Comparison of ENCODE assay signal across 1 cellular context in genomic region chr7:73890541-73891147, GRCh38.
TF ChIP-seq lines count a peak whose summit lies in the region.

No MANE protein-coding gene starts in this region.

TF ChIP-seq in HEK293, 187 proteins besides CTCF, POLR2A, EP300 and RAD21 (continues in another document):
- TF ChIP-seq, protein P1, sequence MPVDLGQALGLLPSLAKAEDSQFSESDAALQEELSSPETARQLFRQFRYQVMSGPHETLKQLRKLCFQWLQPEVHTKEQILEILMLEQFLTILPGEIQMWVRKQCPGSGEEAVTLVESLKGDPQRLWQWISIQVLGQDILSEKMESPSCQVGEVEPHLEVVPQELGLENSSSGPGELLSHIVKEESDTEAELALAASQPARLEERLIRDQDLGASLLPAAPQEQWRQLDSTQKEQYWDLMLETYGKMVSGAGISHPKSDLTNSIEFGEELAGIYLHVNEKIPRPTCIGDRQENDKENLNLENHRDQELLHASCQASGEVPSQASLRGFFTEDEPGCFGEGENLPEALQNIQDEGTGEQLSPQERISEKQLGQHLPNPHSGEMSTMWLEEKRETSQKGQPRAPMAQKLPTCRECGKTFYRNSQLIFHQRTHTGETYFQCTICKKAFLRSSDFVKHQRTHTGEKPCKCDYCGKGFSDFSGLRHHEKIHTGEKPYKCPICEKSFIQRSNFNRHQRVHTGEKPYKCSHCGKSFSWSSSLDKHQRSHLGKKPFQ (tag by site-specific recombination; IDR thresholded peaks at IDR 0.05): no peak
- TF ChIP-seq REPIN1 (tag by site-specific recombination; IDR thresholded peaks at IDR 0.05; ENCODE audit: low read depth): no peak
- no peak for TF ChIP-seq ZNF23 (tag by site-specific recombination; IDR thresholded peaks at IDR 0.05; ENCODE audit: borderline replicate concordance)
- no peak for TF ChIP-seq ATF2 (tag by site-specific recombination; IDR thresholded peaks at IDR 0.05; ENCODE audit: low read depth)
- TF ChIP-seq ZSCAN30 (tag by site-specific recombination; IDR thresholded peaks at IDR 0.05): no peak
- TF ChIP-seq ZNF112 (tag by site-specific recombination; IDR thresholded peaks at IDR 0.05): no peak
- TF ChIP-seq ZNF530 (tag by site-specific recombination; IDR thresholded peaks at IDR 0.05; ENCODE audit: low read depth): no peak
- TF ChIP-seq ZEB2 (tag by site-specific recombination; IDR thresholded peaks at IDR 0.05): no peak
- TF ChIP-seq, protein P2, sequence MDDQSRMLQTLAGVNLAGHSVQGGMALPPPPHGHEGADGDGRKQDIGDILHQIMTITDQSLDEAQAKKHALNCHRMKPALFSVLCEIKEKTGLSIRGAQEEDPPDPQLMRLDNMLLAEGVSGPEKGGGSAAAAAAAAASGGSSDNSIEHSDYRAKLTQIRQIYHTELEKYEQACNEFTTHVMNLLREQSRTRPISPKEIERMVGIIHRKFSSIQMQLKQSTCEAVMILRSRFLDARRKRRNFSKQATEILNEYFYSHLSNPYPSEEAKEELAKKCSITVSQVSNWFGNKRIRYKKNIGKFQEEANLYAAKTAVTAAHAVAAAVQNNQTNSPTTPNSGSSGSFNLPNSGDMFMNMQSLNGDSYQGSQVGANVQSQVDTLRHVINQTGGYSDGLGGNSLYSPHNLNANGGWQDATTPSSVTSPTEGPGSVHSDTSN (CRISPR knock-in tag; IDR thresholded peaks at IDR 0.05): no peak
- TF ChIP-seq ZNF571 (tag by site-specific recombination; IDR thresholded peaks at IDR 0.05): no peak
- no peak for TF ChIP-seq ZNF10 (tag by site-specific recombination; IDR thresholded peaks at IDR 0.05)
- no peak for TF ChIP-seq ZNF626 (tag by site-specific recombination; IDR thresholded peaks at IDR 0.05)
- TF ChIP-seq BCL11B (tag by site-specific recombination; IDR thresholded peaks at IDR 0.05; ENCODE audit: low read depth): no peak
- TF ChIP-seq ZNF561 (tag by site-specific recombination; IDR thresholded peaks at IDR 0.05; ENCODE audit: borderline replicate concordance): no peak
- peak; percentile 78; the same call in 1 of the 2 replicates for TF ChIP-seq ZNF292 (tag by site-specific recombination; IDR thresholded peaks at IDR 0.05; ENCODE audit: borderline replicate concordance, low read depth)
- TF ChIP-seq, protein P3, sequence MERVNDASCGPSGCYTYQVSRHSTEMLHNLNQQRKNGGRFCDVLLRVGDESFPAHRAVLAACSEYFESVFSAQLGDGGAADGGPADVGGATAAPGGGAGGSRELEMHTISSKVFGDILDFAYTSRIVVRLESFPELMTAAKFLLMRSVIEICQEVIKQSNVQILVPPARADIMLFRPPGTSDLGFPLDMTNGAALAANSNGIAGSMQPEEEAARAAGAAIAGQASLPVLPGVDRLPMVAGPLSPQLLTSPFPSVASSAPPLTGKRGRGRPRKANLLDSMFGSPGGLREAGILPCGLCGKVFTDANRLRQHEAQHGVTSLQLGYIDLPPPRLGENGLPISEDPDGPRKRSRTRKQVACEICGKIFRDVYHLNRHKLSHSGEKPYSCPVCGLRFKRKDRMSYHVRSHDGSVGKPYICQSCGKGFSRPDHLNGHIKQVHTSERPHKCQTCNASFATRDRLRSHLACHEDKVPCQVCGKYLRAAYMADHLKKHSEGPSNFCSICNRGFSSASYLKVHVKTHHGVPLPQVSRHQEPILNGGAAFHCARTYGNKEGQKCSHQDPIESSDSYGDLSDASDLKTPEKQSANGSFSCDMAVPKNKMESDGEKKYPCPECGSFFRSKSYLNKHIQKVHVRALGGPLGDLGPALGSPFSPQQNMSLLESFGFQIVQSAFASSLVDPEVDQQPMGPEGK (tag by site-specific recombination; IDR thresholded peaks at IDR 0.05): no peak
- TF ChIP-seq, protein P4, sequence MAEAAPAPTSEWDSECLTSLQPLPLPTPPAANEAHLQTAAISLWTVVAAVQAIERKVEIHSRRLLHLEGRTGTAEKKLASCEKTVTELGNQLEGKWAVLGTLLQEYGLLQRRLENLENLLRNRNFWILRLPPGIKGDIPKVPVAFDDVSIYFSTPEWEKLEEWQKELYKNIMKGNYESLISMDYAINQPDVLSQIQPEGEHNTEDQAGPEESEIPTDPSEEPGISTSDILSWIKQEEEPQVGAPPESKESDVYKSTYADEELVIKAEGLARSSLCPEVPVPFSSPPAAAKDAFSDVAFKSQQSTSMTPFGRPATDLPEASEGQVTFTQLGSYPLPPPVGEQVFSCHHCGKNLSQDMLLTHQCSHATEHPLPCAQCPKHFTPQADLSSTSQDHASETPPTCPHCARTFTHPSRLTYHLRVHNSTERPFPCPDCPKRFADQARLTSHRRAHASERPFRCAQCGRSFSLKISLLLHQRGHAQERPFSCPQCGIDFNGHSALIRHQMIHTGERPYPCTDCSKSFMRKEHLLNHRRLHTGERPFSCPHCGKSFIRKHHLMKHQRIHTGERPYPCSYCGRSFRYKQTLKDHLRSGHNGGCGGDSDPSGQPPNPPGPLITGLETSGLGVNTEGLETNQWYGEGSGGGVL (tag by site-specific recombination; IDR thresholded peaks at IDR 0.05): no peak
- TF ChIP-seq, protein P5, sequence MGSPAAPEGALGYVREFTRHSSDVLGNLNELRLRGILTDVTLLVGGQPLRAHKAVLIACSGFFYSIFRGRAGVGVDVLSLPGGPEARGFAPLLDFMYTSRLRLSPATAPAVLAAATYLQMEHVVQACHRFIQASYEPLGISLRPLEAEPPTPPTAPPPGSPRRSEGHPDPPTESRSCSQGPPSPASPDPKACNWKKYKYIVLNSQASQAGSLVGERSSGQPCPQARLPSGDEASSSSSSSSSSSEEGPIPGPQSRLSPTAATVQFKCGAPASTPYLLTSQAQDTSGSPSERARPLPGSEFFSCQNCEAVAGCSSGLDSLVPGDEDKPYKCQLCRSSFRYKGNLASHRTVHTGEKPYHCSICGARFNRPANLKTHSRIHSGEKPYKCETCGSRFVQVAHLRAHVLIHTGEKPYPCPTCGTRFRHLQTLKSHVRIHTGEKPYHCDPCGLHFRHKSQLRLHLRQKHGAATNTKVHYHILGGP (tag by site-specific recombination; IDR thresholded peaks at IDR 0.05): no peak
- TF ChIP-seq ZBTB26 (tag by site-specific recombination; optimal IDR thresholded peaks at IDR 0.05): no peak
- no peak for TF ChIP-seq EGR2 (tag by site-specific recombination; IDR thresholded peaks at IDR 0.05; ENCODE audit: low read depth)
- no peak for TF ChIP-seq ZNF768 (tag by site-specific recombination; IDR thresholded peaks at IDR 0.05)
- TF ChIP-seq ZNF777 (tag by site-specific recombination; IDR thresholded peaks at IDR 0.05; ENCODE audit: borderline replicate concordance): no peak
- TF ChIP-seq ZSCAN5A (tag by site-specific recombination; IDR thresholded peaks at IDR 0.05): no peak
- TF ChIP-seq ZNF184 (tag by site-specific recombination; IDR thresholded peaks at IDR 0.05): no peak
- no peak for TF ChIP-seq ZNF37A (tag by site-specific recombination; IDR thresholded peaks at IDR 0.05)
- TF ChIP-seq ZNF707 (tag by site-specific recombination; IDR thresholded peaks at IDR 0.05): no peak
- TF ChIP-seq, protein P6, sequence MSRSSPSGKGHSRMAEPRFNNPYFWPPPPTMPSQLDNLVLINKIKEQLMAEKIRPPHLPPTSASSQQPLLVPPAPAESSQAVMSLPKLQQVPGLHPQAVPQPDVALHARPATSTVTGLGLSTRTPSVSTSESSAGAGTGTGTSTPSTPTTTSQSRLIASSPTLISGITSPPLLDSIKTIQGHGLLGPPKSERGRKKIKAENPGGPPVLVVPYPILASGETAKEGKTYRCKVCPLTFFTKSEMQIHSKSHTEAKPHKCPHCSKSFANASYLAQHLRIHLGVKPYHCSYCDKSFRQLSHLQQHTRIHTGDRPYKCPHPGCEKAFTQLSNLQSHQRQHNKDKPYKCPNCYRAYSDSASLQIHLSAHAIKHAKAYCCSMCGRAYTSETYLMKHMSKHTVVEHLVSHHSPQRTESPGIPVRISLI (tag by site-specific recombination; IDR thresholded peaks at IDR 0.05): no peak
- no peak for TF ChIP-seq ZNF223 (tag by site-specific recombination; IDR thresholded peaks at IDR 0.05)
- TF ChIP-seq ZNF146 (tag by site-specific recombination; IDR thresholded peaks at IDR 0.05): no peak
- no peak for TF ChIP-seq ZNF645 (tag by site-specific recombination; IDR thresholded peaks at IDR 0.05)
- peak; percentile 69 for TF ChIP-seq ZBTB8A (tag by site-specific recombination; IDR thresholded peaks at IDR 0.05)
- no peak for TF ChIP-seq GLI4 (tag by site-specific recombination; IDR thresholded peaks at IDR 0.05)
- no peak for TF ChIP-seq ZNF658 (tag by site-specific recombination; IDR thresholded peaks at IDR 0.05)
- TF ChIP-seq KLF1 (tag by site-specific recombination; IDR thresholded peaks at IDR 0.05): no peak
- TF ChIP-seq ZNF114 (tag by site-specific recombination; IDR thresholded peaks at IDR 0.05): no peak
- peak; percentile 18; the same call in 1 of the 2 replicates for TF ChIP-seq ZXDB (tag by site-specific recombination; IDR thresholded peaks at IDR 0.05)
- no peak for TF ChIP-seq ZNF558 (tag by site-specific recombination; IDR thresholded peaks at IDR 0.05)
- TF ChIP-seq MZF1 (tag by site-specific recombination; IDR thresholded peaks at IDR 0.05; ENCODE audit: borderline replicate concordance): no peak
- 0 out of 2 replicates have a peak, but pooled peaks have one; percentile 46 for TF ChIP-seq ZNF354C (tag by site-specific recombination; IDR thresholded peaks at IDR 0.05; ENCODE audit: borderline replicate concordance, low read depth)
- no peak for TF ChIP-seq MYNN (tag by site-specific recombination; IDR thresholded peaks at IDR 0.05; ENCODE audit: borderline replicate concordance)
- TF ChIP-seq ZBTB44 (tag by site-specific recombination; IDR thresholded peaks at IDR 0.05): no peak
- no peak for TF ChIP-seq ZNF24 (tag by site-specific recombination; IDR thresholded peaks at IDR 0.05)
- TF ChIP-seq ZNF169 (tag by site-specific recombination; IDR thresholded peaks at IDR 0.05): no peak
- TF ChIP-seq ZNF660 (tag by site-specific recombination; IDR thresholded peaks at IDR 0.05): no peak
- no peak for TF ChIP-seq ZNF449 (tag by site-specific recombination; IDR thresholded peaks at IDR 0.05)
